2 cellular contexts compared by ENCODE assay signal in genomic region chr2:218171744-218172143, GRCh38. TPM values are rescaled to one million over a fixed set of nuclear protein-coding genes. Genes with fewer than 3 reads are reported as not detected.
"Had no signal": no experiment of that assay in that cellular context is flagged by ENCODE, and none has a peak within 500 bp of the region (broad histone marks: within the 10 kb centered on the region; RNA-seq: fewer than 3 reads in every experiment).

No MANE protein-coding gene starts in this region.

RNA-seq across cellular contexts. Expression of gene CXCR1, which starts 5.0 kb away (rescaled TPM):
- polyA plus RNA-seq: hepatocyte had no signal

RNA-seq across cellular contexts. Expression of gene CXCR2, which starts 45.9 kb away (rescaled TPM):
- polyA plus RNA-seq: naive thymus-derived CD4-positive, alpha-beta T cell had no signal
